ENCODE assay signal across 8 cellular contexts in the genomic region with DNA sequence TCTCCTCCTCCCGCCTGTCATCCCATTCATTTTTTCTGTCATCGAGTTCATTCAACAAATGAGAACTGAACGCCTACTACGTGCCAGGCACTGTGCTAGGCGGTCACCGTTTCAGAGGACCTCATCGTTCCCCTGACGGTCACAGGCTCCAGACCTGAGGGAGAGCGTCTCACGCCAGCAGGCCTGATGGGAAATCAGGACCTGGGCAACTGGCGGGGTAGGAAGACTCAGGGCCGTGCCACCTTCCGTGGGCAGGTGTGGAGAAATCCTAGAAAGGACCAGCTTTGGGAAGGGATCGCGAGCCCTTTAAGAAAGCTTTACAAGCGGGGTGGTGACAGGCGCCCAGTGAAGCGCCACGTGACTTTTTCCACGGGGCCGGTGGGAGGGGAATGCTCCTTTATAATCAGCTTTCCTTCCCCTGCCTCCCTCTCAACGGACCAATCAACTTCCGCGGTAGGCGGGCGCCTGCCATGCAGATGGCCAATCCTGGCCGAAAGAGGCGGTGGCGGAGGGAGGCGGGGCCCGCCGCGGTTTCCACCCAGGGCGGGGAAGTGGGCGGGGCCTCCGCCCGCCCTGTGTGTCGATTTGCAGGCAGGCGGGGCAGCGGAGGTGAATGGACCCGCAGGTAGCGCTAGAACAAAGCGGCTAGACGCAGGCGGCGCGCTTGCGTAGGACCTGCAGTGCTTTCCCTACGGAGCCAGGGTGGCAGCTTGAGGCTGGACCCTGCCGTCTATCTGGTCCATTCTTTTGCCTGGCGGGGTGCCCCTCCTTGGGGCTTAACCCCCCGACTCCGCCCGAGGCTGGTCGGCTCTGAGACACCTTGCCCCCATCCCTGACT. TPM values are rescaled to one million over a fixed set of nuclear protein-coding genes. Genes with fewer than 3 reads are reported as not detected.
DNase-seq lines count a peak whose midpoint lies in the region; ATAC-seq and TF ChIP-seq lines count a peak whose summit lies in the region.

No MANE protein-coding gene starts in this region.

- peak; percentile 98 for DNase-seq in NCI-H69 (lab: John Stamatoyannopoulos, UW)
- peak; percentile 99 for DNase-seq in activated CD4-positive, alpha-beta T cell treated with anti-CD3 and anti-CD28 coated beads, Interleukin-2, amount 50 U/mL, for 1 hour
- peak; percentile 62 for DNase-seq in cortex of kidney (lab: John Stamatoyannopoulos, UW)
- DNase-seq in left colon, result peak; percentile 99 to 100
- peak; percentile 99 for DNase-seq in stimulated activated CD4-positive, alpha-beta T cell treated with anti-CD3 and anti-CD28 coated beads, Interleukin-1b, Interleukin-23, amount 100 ng/mL, for 4 hours (ENCODE audit: low read depth in 2 of 2)

- no peak for TF ChIP-seq CTCF in C4-2B (conservative IDR thresholded peaks at IDR 0.05)

- intact Hi-C loops in left colon (cut with DNase I, micrococcal nuclease), result no loop called here

- peak; percentile 81 for ATAC-seq in GM19372 (IDR thresholded peaks at IDR 0.05; ENCODE audit: low read depth, unreplicated experiment)
- peak; percentile 80 for ATAC-seq in HG03521 (IDR thresholded peaks at IDR 0.05; ENCODE audit: unreplicated experiment)
- peak; percentile 87 for ATAC-seq in left colon

- H3K27ac ChIP-seq in C4-2B, result peak overlapping the region; percentile 82

RNA-seq across cellular contexts. Expression of gene DUSP7, which starts 0.8 kb away (rescaled TPM):
- total RNA-seq in left colon, result 1 to 10 TPM; 7.4 to 9.1 TPM

Comparison
In these comparisons a context has a peak if more than half of its experiments do, and no peak if none do; other contexts are left out.
1. Peak in every context shown above with its lines: DNase-seq, ATAC-seq and H3K27ac ChIP-seq.